ENCODE assay signal across 8 cellular contexts in the genomic region with DNA sequence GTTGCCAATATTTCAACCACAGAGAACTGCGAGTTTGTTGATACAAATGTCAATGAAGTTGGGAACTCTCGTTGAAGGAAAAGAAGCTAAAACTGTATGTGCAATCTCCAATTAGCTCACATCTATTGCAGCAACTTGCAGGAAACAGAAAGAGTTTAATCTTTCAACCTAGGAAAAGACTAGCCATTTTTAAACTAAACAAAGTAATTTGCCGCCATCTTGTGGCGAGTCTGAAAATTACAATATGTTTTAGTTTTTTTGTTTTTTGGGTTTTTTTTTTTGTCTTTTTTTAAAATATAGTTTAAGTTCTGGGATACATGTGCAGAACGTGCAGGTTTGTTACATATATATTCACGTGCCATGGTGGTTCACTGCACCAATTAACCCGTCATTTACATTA.
DNase-seq lines count a peak whose midpoint lies in the region; ATAC-seq and TF ChIP-seq lines count a peak whose summit lies in the region.

No MANE protein-coding gene starts in this region.

- H4K20me1 ChIP-seq in PC-3 (ENCODE audit: low read length) = no peaks in the 10 kb centered on the region

- no peak overlapping the region for H3K4me3 Mint-ChIP-seq in stimulated activated naive CD8-positive, alpha-beta T cell treated with anti-CD3 and anti-CD28 coated beads, Interleukin-15, amount 100 ng/mL, for 72 hours

- TF ChIP-seq CTCF in C4-2B (conservative IDR thresholded peaks at IDR 0.05) (peak; percentile 71), GM20000 (IDR thresholded peaks at IDR 0.05; ENCODE audit: extremely low read depth, missing control alignments) (peak; percentile 24), PC-3 (conservative IDR thresholded peaks at IDR 0.05; ENCODE audit: low read depth, low read length) (peak; percentile 71; the same call in 1 of the 2 replicates), fibroblast of pulmonary artery (IDR thresholded peaks at IDR 0.05; ENCODE audit: low read length, missing control alignments) (peak; percentile 41), upper lobe of right lung (IDR thresholded peaks at IDR 0.05) (peak; percentile 53), vagina (IDR thresholded peaks at IDR 0.05) (no peak)

- TF ChIP-seq POLR2A in vagina (IDR thresholded peaks at IDR 0.05) = no peak

- POLR2A ChIA-PET in PC-3 (lab: Charles Lee; ENCODE audit: unreplicated experiment) = no interaction called here

- H3K79me2 ChIP-seq in PC-3 (ENCODE audit: low read length) = no peaks in the 10 kb centered on the region

- H3K4me2 ChIP-seq in PC-3 (ENCODE audit: low read length) = no peak overlapping the region

- CTCF ChIA-PET in PC-3 (lab: Charles Lee) = interaction anchor here (0.5 to 0.8 kb wide), 9 partner anchors 10 to 1777 kb away, joined by 3 to 5 read pairs (median 4); no protein-coding TSS in a partner anchor

- DNase-seq in GM20000 (ENCODE audit: low spot score) (no peak), PC-3 (peak; percentile 65), fibroblast of pulmonary artery (ENCODE audit: low read depth) (peak; percentile 80), upper lobe of right lung (no peak), vagina (ENCODE audit: extremely low spot score in 2 of 2) (no peak), amygdala (lab: John Stamatoyannopoulos, UW) (no peak)
- DNase-seq in stimulated activated naive CD8-positive, alpha-beta T cell treated with anti-CD3 and anti-CD28 coated beads, Interleukin-15, amount 100 ng/mL, for 72 hours = no peak

- H3K4me3 ChIP-seq in PC-3 (ENCODE audit: low read length) (no peak overlapping the region), fibroblast of pulmonary artery (replicated peaks; ENCODE audit: low read depth, low read length) (no peak overlapping the region), upper lobe of right lung (no peak overlapping the region), vagina (no peak overlapping the region)

- no peaks in the 10 kb centered on the region for H3F3A ChIP-seq in PC-3 (ENCODE audit: low read length, unreplicated experiment)

- peak overlapping the region; percentile 29; the same call in 1 of the 2 replicates for H2AFZ ChIP-seq in PC-3 (ENCODE audit: low read length)

- H3K27me3 ChIP-seq in PC-3 (ENCODE audit: low read length) (no peaks in the 10 kb centered on the region), upper lobe of right lung (no peaks in the 10 kb centered on the region), vagina (no peaks in the 10 kb centered on the region)

- H3K4me1 Mint-ChIP-seq in stimulated activated naive CD8-positive, alpha-beta T cell treated with anti-CD3 and anti-CD28 coated beads, Interleukin-15, amount 100 ng/mL, for 72 hours = no peaks in the 10 kb centered on the region

- H3K9ac ChIP-seq in PC-3 (ENCODE audit: low read length) = no peak overlapping the region

- no peaks in the 10 kb centered on the region for H3K9me2 ChIP-seq in PC-3 (replicated peaks; ENCODE audit: low read length)

- H3K36me3 ChIP-seq in PC-3 (ENCODE audit: low read depth, low read length) (no peaks in the 10 kb centered on the region), upper lobe of right lung (no peaks in the 10 kb centered on the region), vagina (no peaks in the 10 kb centered on the region)

- H3K27me3 Mint-ChIP-seq in stimulated activated naive CD8-positive, alpha-beta T cell treated with anti-CD3 and anti-CD28 coated beads, Interleukin-15, amount 100 ng/mL, for 72 hours = no peaks in the 10 kb centered on the region

- no peak overlapping the region for H3K27ac Mint-ChIP-seq in stimulated activated naive CD8-positive, alpha-beta T cell treated with anti-CD3 and anti-CD28 coated beads, Interleukin-15, amount 100 ng/mL, for 72 hours

- H3K9me3 Mint-ChIP-seq in stimulated activated naive CD8-positive, alpha-beta T cell treated with anti-CD3 and anti-CD28 coated beads, Interleukin-15, amount 100 ng/mL, for 72 hours = peaks cover 13 to 26% of the 10 kb centered on the region in 2 donors

- no TSS peak for BruUV-seq in PC-3 (replicated peaks; lab: Mats Ljungman, UMichigan)

- H3K27ac ChIP-seq in C4-2B (no peak overlapping the region), PC-3 (ENCODE audit: low read length) (no peak overlapping the region), upper lobe of right lung (no peak overlapping the region), vagina (no peak overlapping the region)

- H3K4me1 ChIP-seq in PC-3 (ENCODE audit: insufficient read depth, low read length) = 0 out of 2 replicates have a peak, but pooled peaks cover 6% of the 10 kb centered on the region
- H3K4me1 ChIP-seq in upper lobe of right lung = no peaks in the 10 kb centered on the region
- H3K4me1 ChIP-seq in vagina = no peaks in the 10 kb centered on the region

- H3K9me3 ChIP-seq in PC-3 (ENCODE audit: low read length) = no peaks in the 10 kb centered on the region
- no peaks in the 10 kb centered on the region for H3K9me3 ChIP-seq in upper lobe of right lung
- no peaks in the 10 kb centered on the region for H3K9me3 ChIP-seq in vagina

- intact Hi-C loops in PC-3 (cut with micrococcal nuclease) (loop anchor here (1.0 to 5.0 kb wide), 2 partner anchors 26 to 117 kb away; no protein-coding TSS in a partner anchor), upper lobe of right lung (cut with DNase I) (no loop called here), vagina (cut with DNase I) (no loop called here)

- ATAC-seq in PC-3 = peak; percentile 78
- no peak for ATAC-seq in upper lobe of right lung
- ATAC-seq in stimulated activated naive CD8-positive, alpha-beta T cell treated with anti-CD3 and anti-CD28 coated beads, Interleukin-15, amount 100 ng/mL, for 72 hours = no peak

Comparison
In these comparisons a context has a peak if more than half of its experiments do, and no peak if none do; other contexts are left out.
1. CTCF ChIP-seq: peak in C4-2B (single experiment), GM20000 (single experiment), PC-3 (single experiment), fibroblast of pulmonary artery (single experiment) and upper lobe of right lung (single experiment); none in vagina (0 of 3).
2. DNase-seq: peak in PC-3 (single experiment) and fibroblast of pulmonary artery (single experiment); none in GM20000 (single experiment), upper lobe of right lung (single experiment), vagina (0 of 2), amygdala (0 of 56) and stimulated activated naive CD8-positive, alpha-beta T cell treated with anti-CD3 and anti-CD28 coated beads, Interleukin-15, amount 100 ng/mL, for 72 hours (0 of 2).